ENCODE assay signal across 16 cellular contexts in the genomic region with DNA sequence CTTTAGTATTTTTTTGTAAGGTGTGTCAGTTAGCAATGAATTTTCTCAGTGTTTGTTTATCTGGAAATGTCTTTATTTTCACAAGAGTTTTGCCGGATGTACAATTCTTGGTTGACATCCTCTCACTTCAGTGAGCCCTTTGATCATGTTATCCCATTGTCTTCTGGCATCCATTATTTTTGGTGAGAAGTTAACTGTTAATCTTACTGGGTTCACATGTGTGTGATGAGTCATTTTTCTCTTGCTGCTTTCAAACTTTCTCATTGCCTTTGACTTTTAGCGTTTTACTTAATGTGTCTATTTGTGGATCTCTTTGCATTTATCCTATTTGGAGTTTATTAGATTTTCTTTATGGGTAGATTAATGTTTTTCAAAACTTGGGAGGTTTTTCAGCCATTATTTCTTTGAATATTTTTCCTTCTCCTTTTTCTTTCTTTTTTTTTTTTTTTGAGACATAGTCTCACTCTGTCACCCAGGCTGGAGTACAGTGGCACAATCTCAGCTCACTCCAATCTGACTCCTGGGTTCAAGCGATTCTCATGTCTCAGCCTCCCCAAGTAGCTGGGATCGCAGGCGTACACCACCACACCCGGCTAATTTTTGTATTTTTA.
DNase-seq lines count a peak whose midpoint lies in the region; TF ChIP-seq lines count a peak whose summit lies in the region.
"Had no signal": no experiment of that assay in that cellular context is flagged by ENCODE, and none has a peak within 500 bp of the region (broad histone marks: within the 10 kb centered on the region; RNA-seq: fewer than 3 reads in every experiment).

No MANE protein-coding gene starts in this region.

- DNase-seq in activated naive CD8-positive, alpha-beta T cell treated with anti-CD3 and anti-CD28 coated beads for 36 hours: no peak
- DNase-seq in NB4 (ENCODE audit: low read depth) (peak; percentile 30), choroid plexus epithelial cell (ENCODE audit: low read depth) (peak; percentile 34), renal cortical epithelial cell (ENCODE audit: low read depth) (peak; percentile 69), mesenteric fat pad (ENCODE audit: low spot score) (no peak), COLO668 (lab: John Stamatoyannopoulos, UW; ENCODE audit: unreplicated experiment) (no peak), glutamatergic neuron (no peak)
- DNase-seq: activated naive CD8-positive, alpha-beta T cell treated with anti-CD3 and anti-CD28 coated beads, Interleukin-2, amount 10 ng/mL, durations not matched to agents 7 days and 5 days; AML-193; DMS79; NCI-H1105; NCI-H2171 treated with DMSO at 0.1 percent for 48 hours; SJCRH30; testis had no signal

- no peaks in the 10 kb centered on the region for H3K27me3 Mint-ChIP-seq in activated naive CD8-positive, alpha-beta T cell
- no peaks in the 10 kb centered on the region for H3K27me3 Mint-ChIP-seq in activated naive CD8-positive, alpha-beta T cell treated with anti-CD3 and anti-CD28 coated beads for 36 hours
- H3K27me3 Mint-ChIP-seq in glutamatergic neuron (ENCODE audit: unreplicated experiment): peaks cover 5% of the 10 kb centered on the region
- H3K27me3 Mint-ChIP-seq: activated naive CD8-positive, alpha-beta T cell treated with anti-CD3 and anti-CD28 coated beads, Interleukin-2, amount 10 ng/mL, durations not matched to agents 7 days and 5 days; central memory CD8-positive, alpha-beta T cell had no signal

- H3K27ac Mint-ChIP-seq in activated naive CD8-positive, alpha-beta T cell: peak overlapping the region; percentile 47
- no peak overlapping the region for H3K27ac Mint-ChIP-seq in activated naive CD8-positive, alpha-beta T cell treated with anti-CD3 and anti-CD28 coated beads for 36 hours
- no peak overlapping the region for H3K27ac Mint-ChIP-seq in glutamatergic neuron (ENCODE audit: unreplicated experiment)
- H3K27ac Mint-ChIP-seq: activated naive CD8-positive, alpha-beta T cell treated with anti-CD3 and anti-CD28 coated beads, Interleukin-2, amount 10 ng/mL, durations not matched to agents 7 days and 5 days had no signal

- peaks cover 20% of the 10 kb centered on the region for H3K36me3 Mint-ChIP-seq in activated naive CD8-positive, alpha-beta T cell
- H3K36me3 Mint-ChIP-seq in activated naive CD8-positive, alpha-beta T cell treated with anti-CD3 and anti-CD28 coated beads for 36 hours: peaks cover 48% of the 10 kb centered on the region
- peaks cover 16% of the 10 kb centered on the region for H3K36me3 Mint-ChIP-seq in glutamatergic neuron (ENCODE audit: unreplicated experiment)

- H3K9me3 Mint-ChIP-seq in activated naive CD8-positive, alpha-beta T cell (ENCODE audit: low read depth): peaks cover 8% of the 10 kb centered on the region
- peaks cover 25% of the 10 kb centered on the region for H3K9me3 Mint-ChIP-seq in activated naive CD8-positive, alpha-beta T cell treated with anti-CD3 and anti-CD28 coated beads for 36 hours
- H3K9me3 Mint-ChIP-seq in glutamatergic neuron (ENCODE audit: unreplicated experiment): peaks cover 5% of the 10 kb centered on the region

- peaks cover 65% of the 10 kb centered on the region for H3K4me1 Mint-ChIP-seq in activated naive CD8-positive, alpha-beta T cell (ENCODE audit: low read depth)
- H3K4me1 Mint-ChIP-seq in activated naive CD8-positive, alpha-beta T cell treated with anti-CD3 and anti-CD28 coated beads for 36 hours: peaks cover 34% of the 10 kb centered on the region
- H3K4me1 Mint-ChIP-seq in glutamatergic neuron (ENCODE audit: low read depth, unreplicated experiment): no peaks in the 10 kb centered on the region

- H3K4me3 Mint-ChIP-seq in activated naive CD8-positive, alpha-beta T cell: peak overlapping the region; percentile 11
- H3K4me3 Mint-ChIP-seq in activated naive CD8-positive, alpha-beta T cell treated with anti-CD3 and anti-CD28 coated beads for 36 hours: no peak overlapping the region
- H3K4me3 Mint-ChIP-seq in glutamatergic neuron (ENCODE audit: unreplicated experiment): no peak overlapping the region
- H3K4me3 Mint-ChIP-seq: activated naive CD8-positive, alpha-beta T cell treated with anti-CD3 and anti-CD28 coated beads, Interleukin-2, amount 10 ng/mL, durations not matched to agents 7 days and 5 days; central memory CD8-positive, alpha-beta T cell had no signal

- no peak for TF ChIP-seq CTCF in NB4 (IDR thresholded peaks at IDR 0.05; ENCODE audit: low read depth, low read length)
- TF ChIP-seq CTCF in choroid plexus epithelial cell (conservative IDR thresholded peaks at IDR 0.05; ENCODE audit: low read depth, low read length): no peak
- TF ChIP-seq CTCF in glutamatergic neuron (IDR thresholded peaks at IDR 0.05; ENCODE audit: partially characterized antibody, unreplicated experiment): no peak

- no peak overlapping the region for H3K4me3 ChIP-seq in NB4 (ENCODE audit: low read depth, low read length)
- no peak overlapping the region for H3K4me3 ChIP-seq in choroid plexus epithelial cell (ENCODE audit: low read depth, low read length)
- H3K4me3 ChIP-seq: SJCRH30, testis had no signal

- no peak for TF ChIP-seq POLR2A in NB4 (IDR thresholded peaks at IDR 0.05; ENCODE audit: extremely low read depth, insufficient read length)

Comparison
In these comparisons a context has a peak if more than half of its experiments do, and no peak if none do; other contexts are left out.
1. DNase-seq: peak in NB4 (single experiment), choroid plexus epithelial cell (single experiment) and renal cortical epithelial cell (single experiment); none in activated naive CD8-positive, alpha-beta T cell treated with anti-CD3 and anti-CD28 coated beads for 36 hours (single experiment), mesenteric fat pad (single experiment), COLO668 (single experiment) and glutamatergic neuron (single experiment).